16 cellular contexts compared by ENCODE assay signal in genomic region chr6:25170640-25171039, GRCh38.
A peak's percentile ranks its signal among the peaks of the same experiment; 100 is the strongest.
DNase-seq lines count a peak whose midpoint lies in the region; ATAC-seq and TF ChIP-seq lines count a peak whose summit lies in the region.
"Had no signal": no experiment of that assay in that cellular context is flagged by ENCODE, and none has a peak within 500 bp of the region (broad histone marks: within the 10 kb centered on the region; RNA-seq: fewer than 3 reads in every experiment).

No MANE protein-coding gene starts in this region.

- peaks cover 55 to 59% of the 10 kb centered on the region in 2 donors for H3K4me1 Mint-ChIP-seq in natural killer cell treated with Interleukin-12 subunit alpha and Interleukin-12 subunit beta and Interleukin-15 and Interleukin-18, amount 100 ng/mL, for 72 hours (ENCODE audit: low read depth in 2 of 2)
- peaks cover 0 to 6% of the 10 kb centered on the region in 2 donors for H3K4me1 Mint-ChIP-seq in natural killer cell
- H3K4me1 Mint-ChIP-seq in activated T-helper 1 cell treated with anti-CD3 and anti-CD28 coated beads, Interleukin-12 subunit alpha, Interleukin-12 subunit beta, Interleukin-2, Interleukin-4 antibody, amounts not matched to agents 30 ng/mL and 10 ng/mL and 1 ng/mL, durations not matched to agents 14 hours and 24 hours and 36 hours (ENCODE audit: low read depth) = peaks cover 100% of the 10 kb centered on the region

- peak overlapping the region; percentile 40 to 71 for H3K27ac Mint-ChIP-seq in natural killer cell treated with Interleukin-12 subunit alpha and Interleukin-12 subunit beta and Interleukin-15 and Interleukin-18, amount 100 ng/mL, for 72 hours
- H3K27ac Mint-ChIP-seq in natural killer cell = no peak overlapping the region
- H3K27ac Mint-ChIP-seq in activated T-helper 1 cell treated with anti-CD3 and anti-CD28 coated beads, Interleukin-12 subunit alpha, Interleukin-12 subunit beta, Interleukin-2, Interleukin-4 antibody, amounts not matched to agents 30 ng/mL and 10 ng/mL and 1 ng/mL, durations not matched to agents 14 hours and 24 hours and 36 hours = peak overlapping the region; percentile 62

- no peak overlapping the region for H3K4me3 Mint-ChIP-seq in natural killer cell treated with Interleukin-12 subunit alpha and Interleukin-12 subunit beta and Interleukin-15 and Interleukin-18, amount 100 ng/mL, for 72 hours
- H3K4me3 Mint-ChIP-seq in natural killer cell = no peak overlapping the region
- peak overlapping the region; percentile 2 for H3K4me3 Mint-ChIP-seq in activated T-helper 1 cell treated with anti-CD3 and anti-CD28 coated beads, Interleukin-12 subunit alpha, Interleukin-12 subunit beta, Interleukin-2, Interleukin-4 antibody, amounts not matched to agents 30 ng/mL and 10 ng/mL and 1 ng/mL, durations not matched to agents 14 hours and 24 hours and 36 hours
- H3K4me3 Mint-ChIP-seq: HFFc6 had no signal

- H3K27me3 Mint-ChIP-seq in natural killer cell treated with Interleukin-12 subunit alpha and Interleukin-12 subunit beta and Interleukin-15 and Interleukin-18, amount 100 ng/mL, for 72 hours = peaks cover 0 to 4% of the 10 kb centered on the region in 2 donors
- peaks cover 4 to 13% of the 10 kb centered on the region in 2 donors for H3K27me3 Mint-ChIP-seq in natural killer cell (ENCODE audit: low read depth in 2 of 2)
- no peaks in the 10 kb centered on the region for H3K27me3 Mint-ChIP-seq in activated T-helper 1 cell treated with anti-CD3 and anti-CD28 coated beads, Interleukin-12 subunit alpha, Interleukin-12 subunit beta, Interleukin-2, Interleukin-4 antibody, amounts not matched to agents 30 ng/mL and 10 ng/mL and 1 ng/mL, durations not matched to agents 14 hours and 24 hours and 36 hours (ENCODE audit: insufficient read depth)

- H3K27ac ChIP-seq in skin epidermis = peak overlapping the region in 13 of 21 experiments; percentile 4 to 78 (median 61)
- H3K27ac ChIP-seq: KMS-11 had no signal

- no peak for DNase-seq in natural killer cell treated with Interleukin-12 subunit alpha and Interleukin-12 subunit beta and Interleukin-15 and Interleukin-18, amount 100 ng/mL, for 72 hours (ENCODE audit: low spot score)
- no peak for DNase-seq in natural killer cell
- DNase-seq in activated T-helper 1 cell treated with anti-CD3 and anti-CD28 coated beads, Interleukin-12 subunit alpha, Interleukin-12 subunit beta, Interleukin-2, Interleukin-4 antibody, amounts not matched to agents 30 ng/mL and 10 ng/mL and 1 ng/mL, durations not matched to agents 14 hours and 24 hours and 36 hours (ENCODE audit: low spot score) = no peak
- DNase-seq in UCSD-AML1 (lab: John Stamatoyannopoulos, UW; ENCODE audit: unreplicated experiment) = no peak
- DNase-seq in NCI-H1105 treated with DMSO at 0.1 percent for 48 hours (lab: John Stamatoyannopoulos, UW) = no peak
- no peak for DNase-seq in GF-D8 (lab: John Stamatoyannopoulos, UW)
- DNase-seq: C1 segment of cervical spinal cord, DMS 273 treated with DMSO at 0.1 percent for 48 hours, HFFc6, NCI-H1417 treated with DMSO at 0.1 percent for 48 hours, NCI-H2029, NCI-H510A, NCI-H82, SIG-M5 had no signal

- no peak for ATAC-seq in natural killer cell treated with Interleukin-12 subunit alpha and Interleukin-12 subunit beta and Interleukin-15 and Interleukin-18, amount 100 ng/mL, for 72 hours
- no peak for ATAC-seq in natural killer cell

- H3K4me3 ChIP-seq in skin epidermis = no peak overlapping the region

- H3K36me3 Mint-ChIP-seq in natural killer cell treated with Interleukin-12 subunit alpha and Interleukin-12 subunit beta and Interleukin-15 and Interleukin-18, amount 100 ng/mL, for 72 hours = no peaks in the 10 kb centered on the region
- no peaks in the 10 kb centered on the region for H3K36me3 Mint-ChIP-seq in natural killer cell
- peaks cover 6% of the 10 kb centered on the region for H3K36me3 Mint-ChIP-seq in activated T-helper 1 cell treated with anti-CD3 and anti-CD28 coated beads, Interleukin-12 subunit alpha, Interleukin-12 subunit beta, Interleukin-2, Interleukin-4 antibody, amounts not matched to agents 30 ng/mL and 10 ng/mL and 1 ng/mL, durations not matched to agents 14 hours and 24 hours and 36 hours (ENCODE audit: low read depth)

- no peaks in the 10 kb centered on the region for H3K9me3 Mint-ChIP-seq in natural killer cell treated with Interleukin-12 subunit alpha and Interleukin-12 subunit beta and Interleukin-15 and Interleukin-18, amount 100 ng/mL, for 72 hours
- no peaks in the 10 kb centered on the region for H3K9me3 Mint-ChIP-seq in natural killer cell
- H3K9me3 Mint-ChIP-seq in activated T-helper 1 cell treated with anti-CD3 and anti-CD28 coated beads, Interleukin-12 subunit alpha, Interleukin-12 subunit beta, Interleukin-2, Interleukin-4 antibody, amounts not matched to agents 30 ng/mL and 10 ng/mL and 1 ng/mL, durations not matched to agents 14 hours and 24 hours and 36 hours = no peaks in the 10 kb centered on the region
- H3K9me3 Mint-ChIP-seq: HFFc6 had no signal

- intact Hi-C loops in natural killer cell (cut with micrococcal nuclease) = no loop called here
- intact Hi-C loops in activated T-helper 1 cell treated with anti-CD3 and anti-CD28 coated beads, Interleukin-12 subunit alpha, Interleukin-12 subunit beta, Interleukin-2, Interleukin-4 antibody, amounts not matched to agents 30 ng/mL and 10 ng/mL and 1 ng/mL, durations not matched to agents 14 hours and 24 hours and 36 hours (cut with micrococcal nuclease) = no loop called here

- no peak for TF ChIP-seq CTCF in natural killer cell (IDR thresholded peaks at IDR 0.05)

Comparison
In these comparisons a context has a peak if more than half of its experiments do, and no peak if none do; other contexts are left out.
1. H3K27ac Mint-ChIP-seq: peak in natural killer cell treated with Interleukin-12 subunit alpha and Interleukin-12 subunit beta and Interleukin-15 and Interleukin-18, amount 100 ng/mL, for 72 hours (2 of 2) and activated T-helper 1 cell treated with anti-CD3 and anti-CD28 coated beads, Interleukin-12 subunit alpha, Interleukin-12 subunit beta, Interleukin-2, Interleukin-4 antibody, amounts not matched to agents 30 ng/mL and 10 ng/mL and 1 ng/mL, durations not matched to agents 14 hours and 24 hours and 36 hours (single experiment); none in natural killer cell (0 of 2).